10 cellular contexts compared by ENCODE assay signal in genomic region chr12:13102481-13103195, GRCh38. TPM values are rescaled to one million over a fixed set of nuclear protein-coding genes. Genes with fewer than 3 reads are reported as not detected.
DNase-seq lines count a peak whose midpoint lies in the region; ATAC-seq and TF ChIP-seq lines count a peak whose summit lies in the region.
"Had no signal": no experiment of that assay in that cellular context is flagged by ENCODE, and none has a peak within 500 bp of the region (broad histone marks: within the 10 kb centered on the region; RNA-seq: fewer than 3 reads in every experiment).

No MANE protein-coding gene starts in this region.

- peak overlapping the region in 1 of 2 experiments; percentile 58 for H3K4ac ChIP-seq in mesenchymal stem cell (ENCODE audit: low read depth in 1 of 2, low read length in 2 of 2)

- DNase-seq in activated T-cell treated with anti-CD3 and anti-CD28 coated beads, Interleukin-2, amount 50 U/mL, for 4 hours = no peak
- DNase-seq in activated T-cell treated with anti-CD3 and anti-CD28 coated beads for 4 hours = no peak
- DNase-seq in ascending aorta (ENCODE audit: low spot score in 2 of 2) = no peak
- peak; percentile 69 for DNase-seq in mesenchymal stem cell
- no peak for DNase-seq in tibial artery
- DNase-seq in lower leg skin (ENCODE audit: low spot score in 2 of 2) = no peak
- DNase-seq in NCI-H82 (lab: John Stamatoyannopoulos, UW) = no peak

- H3K18ac ChIP-seq in mesenchymal stem cell (ENCODE audit: low read depth in 1 of 2, low read length in 2 of 2) = peak overlapping the region; percentile 86 to 88

- H3K4me1 Mint-ChIP-seq in activated T-cell treated with anti-CD3 and anti-CD28 coated beads, Interleukin-2, amount 50 U/mL, for 4 hours (ENCODE audit: low read depth) = peaks cover 52% of the 10 kb centered on the region

- TF ChIP-seq CTCF in ascending aorta (IDR thresholded peaks at IDR 0.05) (no peak), tibial artery (IDR thresholded peaks at IDR 0.05) (no peak), lower leg skin (IDR thresholded peaks at IDR 0.05) (no peak)

- peak overlapping the region; percentile 93 for H2BK120ac ChIP-seq in mesenchymal stem cell (ENCODE audit: low read depth, low read length)

- H3K36me3 ChIP-seq in ascending aorta = no peaks in the 10 kb centered on the region
- no peaks in the 10 kb centered on the region for H3K36me3 ChIP-seq in mesenchymal stem cell (ENCODE audit: control insufficient read depth in 1 of 2, insufficient read depth in 2 of 2, low read depth in 1 of 2, low read length in 2 of 2)
- H3K36me3 ChIP-seq in tibial artery = no peaks in the 10 kb centered on the region

- H3K4me3 Mint-ChIP-seq in activated T-cell treated with anti-CD3 and anti-CD28 coated beads, Interleukin-2, amount 50 U/mL, for 4 hours = peak overlapping the region; percentile 75

- no peaks in the 10 kb centered on the region for H3K79me1 ChIP-seq in mesenchymal stem cell (replicated peaks; ENCODE audit: low read length, poor library complexity, severe bottlenecking)

- peak overlapping the region; percentile 95 for H3K9ac ChIP-seq in mesenchymal stem cell (ENCODE audit: low read length)

- H3K23ac ChIP-seq in mesenchymal stem cell (ENCODE audit: low read length in 2 of 2) = no peak overlapping the region

- H3K27me3 ChIP-seq in ascending aorta = no peaks in the 10 kb centered on the region
- no peaks in the 10 kb centered on the region for H3K27me3 ChIP-seq in mesenchymal stem cell (ENCODE audit: control insufficient read depth in 1 of 2, insufficient read depth in 1 of 2, low read length in 2 of 2)
- H3K27me3 ChIP-seq in tibial artery = no peaks in the 10 kb centered on the region

- no peak for ATAC-seq in activated T-cell treated with anti-CD3 and anti-CD28 coated beads, Interleukin-2, amount 50 U/mL, for 4 hours
- no peak for ATAC-seq in GM21528 (IDR thresholded peaks at IDR 0.05; ENCODE audit: low FRiP score, unreplicated experiment)

- peak overlapping the region; percentile 46 for H2BK15ac ChIP-seq in mesenchymal stem cell (ENCODE audit: low read depth, poor library complexity, severe bottlenecking)

- H2BK5ac ChIP-seq in mesenchymal stem cell (ENCODE audit: low read depth, low read length, poor library complexity, severe bottlenecking) = no peak overlapping the region

- H3K4me1 ChIP-seq in ascending aorta = peaks cover 10 to 33% of the 10 kb centered on the region in 2 donors
- H3K4me1 ChIP-seq in mesenchymal stem cell (ENCODE audit: control insufficient read depth, insufficient read depth, low read depth, low read length) = peaks cover 11% of the 10 kb centered on the region
- peaks cover 0 to 45% (median 19%) of the 10 kb centered on the region in 4 donors for H3K4me1 ChIP-seq in tibial artery

- H3K14ac ChIP-seq in mesenchymal stem cell (ENCODE audit: low read length in 2 of 2) = no peak overlapping the region

- peak overlapping the region; percentile 79 to 91 for H2BK12ac ChIP-seq in mesenchymal stem cell (ENCODE audit: low read length in 2 of 2)

- no peak overlapping the region for H2AK5ac ChIP-seq in mesenchymal stem cell (ENCODE audit: low read length, severe bottlenecking)

- no peak overlapping the region for H3K4me3 ChIP-seq in ascending aorta
- peak overlapping the region in 1 of 2 experiments; percentile 50 for H3K4me3 ChIP-seq in mesenchymal stem cell (ENCODE audit: insufficient read depth in 1 of 2, low read depth in 1 of 2, low read length in 2 of 2)
- H3K4me3 ChIP-seq in tibial artery = no peak overlapping the region
- H3K4me3 ChIP-seq in lower leg skin (ENCODE audit: low read depth, poor library complexity, severe bottlenecking) = no peak overlapping the region

- peak overlapping the region; percentile 59 for H4K8ac ChIP-seq in mesenchymal stem cell (ENCODE audit: low read length)

- H3K9me3 ChIP-seq in ascending aorta (no peaks in the 10 kb centered on the region), mesenchymal stem cell (ENCODE audit: control insufficient read depth, low read length) (no peaks in the 10 kb centered on the region), tibial artery (no peaks in the 10 kb centered on the region)

- peak overlapping the region; percentile 92 to 94 for H3K27ac ChIP-seq in ascending aorta
- H3K27ac ChIP-seq in mesenchymal stem cell (ENCODE audit: low read length, poor library complexity, severe bottlenecking) = peak overlapping the region; percentile 9
- H3K27ac ChIP-seq in tibial artery = peak overlapping the region; percentile 92 to 98

- no peak overlapping the region for H2AFZ ChIP-seq in mesenchymal stem cell (ENCODE audit: low read depth, low read length)

- H3K9me3 Mint-ChIP-seq in activated T-cell treated with anti-CD3 and anti-CD28 coated beads, Interleukin-2, amount 50 U/mL, for 4 hours = no peaks in the 10 kb centered on the region

- no peaks in the 10 kb centered on the region for H3K36me3 Mint-ChIP-seq in activated T-cell treated with anti-CD3 and anti-CD28 coated beads, Interleukin-2, amount 50 U/mL, for 4 hours (ENCODE audit: insufficient read depth)

- peak overlapping the region; percentile 84 for H4K91ac ChIP-seq in mesenchymal stem cell (ENCODE audit: low read length)

- TF ChIP-seq POLR2A in lower leg skin (IDR thresholded peaks at IDR 0.05) = no peak

- no peak overlapping the region for H3K4me2 ChIP-seq in mesenchymal stem cell (ENCODE audit: low read length, poor library complexity, severe bottlenecking)

- 71% methylated on average over 6 of the region's 7 CpGs for WGBS in mesenchymal stem cell
- WGBS in lower leg skin, 2 donors = 23 to 29% methylated on average over 7 of the region's 7 CpGs

- H3K27me3 Mint-ChIP-seq in activated T-cell treated with anti-CD3 and anti-CD28 coated beads, Interleukin-2, amount 50 U/mL, for 4 hours (ENCODE audit: low read depth) = no peaks in the 10 kb centered on the region

- intact Hi-C loops in ascending aorta (cut with DNase I) (loop anchor here (10.0 kb wide), 2 partner anchors 288 to 378 kb away; partner anchors contain the start of gene DDX47), tibial artery (cut with DNase I; ENCODE audit: low total_unique reads) (loop anchor here (5.0 kb wide), 1 partner anchor 95 kb away; the partner anchor contains the start of gene EMP1), lower leg skin (cut with DNase I; ENCODE audit: low total_unique reads) (loop anchor here (5.0 kb wide), 1 partner anchor 100 kb away; no protein-coding TSS in a partner anchor)

RNA-seq across cellular contexts. Expression of gene GSG1, which starts 0.8 kb away (rescaled TPM):
- total RNA-seq in activated T-cell treated with anti-CD3 and anti-CD28 coated beads, Interleukin-2, amount 50 U/mL, for 4 hours = not detected
- total RNA-seq in ascending aorta (not detected), lower leg skin (not detected)
- 0.04 TPM for polyA plus RNA-seq in mesenchymal stem cell (2013, experiment 1 of 2)
- not detected for polyA plus RNA-seq in mesenchymal stem cell (2013, experiment 2 of 2)
- total RNA-seq: Daoy; T-helper 2 cell treated with Interferon-gamma antibody and Interleukin-4, amounts not matched to agents 100 ng/mL and 5 ng/mL, for 36 hours had no signal

RNA-seq across cellular contexts. Expression of gene FAM234B, which starts 58.5 kb away (rescaled TPM):
- 1 to 10 TPM; 8.0 to 8.7 (median 8.4) TPM for total RNA-seq in activated T-cell treated with anti-CD3 and anti-CD28 coated beads, Interleukin-2, amount 50 U/mL, for 4 hours
- 6.7 TPM for total RNA-seq in ascending aorta
- 2.3 TPM for polyA plus RNA-seq in mesenchymal stem cell (2013, experiment 1 of 2)
- polyA plus RNA-seq in mesenchymal stem cell (2013, experiment 2 of 2) = 2.5 TPM
- 10 to 100 TPM; 19.3 to 41.4 (median 25.6) TPM for total RNA-seq in lower leg skin

Comparison
In these comparisons a context has a peak if more than half of its experiments do, and no peak if none do; other contexts are left out.
1. H3K27ac ChIP-seq: peak in every context shown above with its lines; median percentile 95 in tibial artery; 93 in ascending aorta; 9 in mesenchymal stem cell.